ENCODE assay signal across 27 cellular contexts in the genomic region with DNA sequence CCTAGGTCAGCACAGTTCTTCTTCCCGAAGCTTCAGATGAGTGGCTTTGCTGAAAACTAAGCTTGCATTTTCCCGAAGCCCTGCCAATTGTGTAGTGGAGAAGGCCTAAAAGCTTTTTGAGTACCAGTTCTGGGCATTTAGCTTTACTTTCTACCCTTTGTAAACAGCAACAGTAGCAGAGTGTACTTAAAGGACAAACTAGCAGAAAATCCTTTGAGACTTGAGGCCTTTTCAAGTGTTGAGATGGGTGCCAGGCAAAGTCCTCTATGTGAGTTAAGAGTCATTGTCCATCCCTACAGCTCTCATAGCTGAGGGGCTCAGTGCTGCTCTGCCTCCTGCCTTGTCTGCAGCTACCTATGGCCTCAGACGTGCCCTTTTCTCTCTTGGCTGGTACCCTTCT.
"Had no signal": no experiment of that assay in that cellular context is flagged by ENCODE, and none has a peak within 500 bp of the region (broad histone marks: within the 10 kb centered on the region; RNA-seq: fewer than 3 reads in every experiment).

No MANE protein-coding gene starts in this region.

- H3K27me3 ChIP-seq: neutrophil, ovary, right lobe of liver, transverse colon, uterus had no signal

- H3K36me3 ChIP-seq: neutrophil, ovary, right lobe of liver, transverse colon, uterus had no signal

- H3K4me1 Mint-ChIP-seq: central memory CD8-positive, alpha-beta T cell; natural killer cell had no signal

- H3K27ac Mint-ChIP-seq: activated naive CD8-positive, alpha-beta T cell; activated T-cell treated with anti-CD3 and anti-CD28 coated beads, Interleukin-2, amount 50 U/mL, for 72 hours; dendritic cell treated with granulocyte-macrophage colony-stimulating factor and Interleukin-4, amounts not matched to agents 40 ng/mL and 50 ng/mL, for 4 days; endodermal cell; natural killer cell; progenitor cell of endocrine pancreas had no signal

- H3K27me3 Mint-ChIP-seq: dendritic cell treated with granulocyte-macrophage colony-stimulating factor and Interleukin-4, amounts not matched to agents 40 ng/mL and 50 ng/mL, for 4 days had no signal

- H3K4me3 ChIP-seq: ovary, right lobe of liver, transverse colon, uterus had no signal

- H3K9me3 Mint-ChIP-seq: central memory CD8-positive, alpha-beta T cell; dendritic cell treated with granulocyte-macrophage colony-stimulating factor and Interleukin-4, amounts not matched to agents 40 ng/mL and 50 ng/mL, for 4 days had no signal

- DNase-seq: activated CD4-positive, alpha-beta T cell treated with anti-CD3 and anti-CD28 coated beads for 4 hours; activated CD4-positive, alpha-beta T cell treated with anti-CD3 and anti-CD28 coated beads, Interleukin-2, amount 50 U/mL, for 4 hours; activated naive CD4-positive, alpha-beta T cell treated with Interleukin-2 at 50 U/mL for 16 hours; activated T-cell treated with anti-CD3 and anti-CD28 coated beads for 4 hours; activated T-cell treated with anti-CD3 and anti-CD28 coated beads, Interleukin-2, amount 50 U/mL, for 72 hours; anterior cingulate cortex; endodermal cell; foreskin fibroblast; head of caudate nucleus; hippocampal formation; left cardiac atrium; mesenchymal stem cell; natural killer cell; ovary; right lobe of liver; stimulated activated CD4-positive, alpha-beta T cell treated with anti-CD3 and anti-CD28 coated beads, Interleukin-2, amount 100 ng/mL, for 48 hours; stimulated activated naive CD4-positive, alpha-beta T cell treated with Interleukin-2 at 50 U/mL for 16 hours; T-helper 9 cell; transverse colon; uterus had no signal

- ATAC-seq: activated T-cell treated with anti-CD3 and anti-CD28 coated beads, Interleukin-2, amount 50 U/mL, for 72 hours; esophagus mucosa; left cardiac atrium; natural killer cell; right lobe of liver had no signal

- H3K36me3 Mint-ChIP-seq: activated naive CD8-positive, alpha-beta T cell; natural killer cell had no signal

- H3K4me3 Mint-ChIP-seq: activated naive CD8-positive, alpha-beta T cell; activated T-cell treated with anti-CD3 and anti-CD28 coated beads, Interleukin-2, amount 50 U/mL, for 72 hours; central memory CD8-positive, alpha-beta T cell; dendritic cell treated with granulocyte-macrophage colony-stimulating factor and Interleukin-4, amounts not matched to agents 40 ng/mL and 50 ng/mL, for 4 days; endodermal cell; natural killer cell had no signal

- H3K4me1 ChIP-seq: right lobe of liver, transverse colon, uterus had no signal

- H3K9me3 ChIP-seq: neutrophil, ovary, right lobe of liver, transverse colon, uterus had no signal

- H3K27ac ChIP-seq: neutrophil, ovary, right lobe of liver, transverse colon, uterus, VCaP had no signal
